18 cellular contexts compared by ENCODE assay signal in the genomic region with DNA sequence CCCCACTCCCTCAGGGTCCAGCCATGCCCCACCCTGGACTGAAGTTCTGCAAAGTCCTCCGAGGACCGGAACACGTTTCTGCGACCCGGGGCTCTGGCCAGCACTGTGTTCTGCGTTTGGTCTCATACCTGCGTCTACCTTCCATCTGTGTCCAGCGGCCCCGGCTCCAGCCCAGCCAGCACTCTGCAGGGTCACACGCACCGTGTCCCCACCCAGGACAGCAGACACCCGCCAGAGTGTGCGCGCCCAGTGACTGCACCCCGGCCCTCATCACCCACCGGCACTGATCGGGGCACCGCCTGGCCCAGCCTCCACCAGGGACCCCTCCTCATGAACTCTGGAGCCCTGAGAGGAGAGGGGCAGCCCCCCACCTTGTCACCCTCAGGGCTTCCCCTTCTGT. TPM values are rescaled to one million over a fixed set of nuclear protein-coding genes. Genes with fewer than 3 reads are reported as not detected.
DNase-seq lines count a peak whose midpoint lies in the region; ATAC-seq, FAIRE-seq and TF ChIP-seq lines count a peak whose summit lies in the region.
"Had no signal": no experiment of that assay in that cellular context is flagged by ENCODE, and none has a peak within 500 bp of the region (broad histone marks: within the 10 kb centered on the region; RNA-seq: fewer than 3 reads in every experiment).

No MANE protein-coding gene starts in this region.

- H3K36me3 ChIP-seq in IMR-90 (ENCODE audit: control insufficient read depth, insufficient read depth, low read length), result peaks cover 12% of the 10 kb centered on the region

- H3K36me3 Mint-ChIP-seq in effector memory CD8-positive, alpha-beta T cell (ENCODE audit: insufficient read depth), result peaks cover 20% of the 10 kb centered on the region
- peaks cover 18% of the 10 kb centered on the region for H3K36me3 Mint-ChIP-seq in stimulated activated memory B cell treated with anti-CD40 and anti-IgM and Interleukin-4, amounts not matched to agents 10 μg/mL and 1 μg/mL and 100 μg/mL, for 72 hours

- no peak overlapping the region for H3K4ac ChIP-seq in IMR-90 (ENCODE audit: low read depth, low read length)

- no peak overlapping the region for H3K9ac ChIP-seq in IMR-90 (ENCODE audit: low read depth, low read length)

- CTCF ChIA-PET in A549 (lab: Yijun Ruan, JAX), result no interaction called here
- CTCF ChIA-PET in IMR-90 (lab: Yijun Ruan, JAX), result no interaction called here

- TF ChIP-seq RAD21 in A549 (conservative IDR thresholded peaks at IDR 0.05 in 1 of 2, IDR thresholded peaks at IDR 0.05 in 1 of 2) (no peak), IMR-90 (IDR thresholded peaks at IDR 0.05; ENCODE audit: low read length) (no peak)

- POLR2A ChIA-PET in A549 (lab: Yijun Ruan, JAX), result no interaction called here
- POLR2A ChIA-PET in IMR-90 (lab: Charles Lee; ENCODE audit: unreplicated experiment), result no interaction called here

- no peak overlapping the region for H4K5ac ChIP-seq in IMR-90 (ENCODE audit: low read depth, low read length)

- FAIRE-seq in A549 (lab: Jason Lieb, UNC), result no peak
- FAIRE-seq in D721Med (lab: Jason Lieb, UNC), result no peak
- FAIRE-seq: HTR-8/SVneo had no signal

- no peak overlapping the region for H3K4me2 ChIP-seq in A549
- H3K4me2 ChIP-seq in IMR-90 (ENCODE audit: low read depth, low read length), result no peak overlapping the region
- H3K4me2 ChIP-seq: PC-9 had no signal

- H3K27me3 Mint-ChIP-seq in effector memory CD8-positive, alpha-beta T cell, result peaks cover 0 to 5% of the 10 kb centered on the region in 2 donors
- peaks cover 44% of the 10 kb centered on the region for H3K27me3 Mint-ChIP-seq in stimulated activated memory B cell treated with anti-CD40 and anti-IgM and Interleukin-4, amounts not matched to agents 10 μg/mL and 1 μg/mL and 100 μg/mL, for 72 hours

- intact Hi-C loops in IMR-90 (cut with micrococcal nuclease), result no loop called here

- 91% methylated on average over 16 of the region's 18 CpGs for WGBS in A549 (ENCODE audit: missing lambda C conversion rate)
- 88% methylated on average over 7 of the region's 18 CpGs; no CpG with 5 or more reads in 1 of the 2 experiments for WGBS in IMR-90 (ENCODE audit: extremely low coverage in 2 of 2, insufficient read length in 1 of 2), 2 experiments

- H2BK120ac ChIP-seq in IMR-90 (ENCODE audit: low read depth, low read length), result no peak overlapping the region

- H3K27ac Mint-ChIP-seq in effector memory CD8-positive, alpha-beta T cell, result no peak overlapping the region
- no peak overlapping the region for H3K27ac Mint-ChIP-seq in stimulated activated memory B cell treated with anti-CD40 and anti-IgM and Interleukin-4, amounts not matched to agents 10 μg/mL and 1 μg/mL and 100 μg/mL, for 72 hours

- H3K18ac ChIP-seq in IMR-90 (ENCODE audit: low read depth, low read length), result no peak overlapping the region

- H2AK5ac ChIP-seq in IMR-90 (ENCODE audit: low read depth, low read length), result no peak overlapping the region

- no peak overlapping the region for H3K23ac ChIP-seq in IMR-90 (ENCODE audit: low read depth, low read length)

- no peak overlapping the region for H2AFZ ChIP-seq in IMR-90 (replicated peaks; ENCODE audit: low read length, poor library complexity)
- H2AFZ ChIP-seq: PC-9 had no signal

- H3K79me1 ChIP-seq in IMR-90 (ENCODE audit: low read depth in 1 of 2, low read length in 2 of 2), result no peaks in the 10 kb centered on the region

- DNase-seq in A549 (ENCODE audit: low read depth in 1 of 2, low spot score in 1 of 2) (no peak), IMR-90 (no peak), left lobe of liver (ENCODE audit: low spot score) (no peak), omental fat pad (ENCODE audit: low spot score) (no peak), D721Med (ENCODE audit: insufficient read length, low spot score) (no peak)
- DNase-seq in effector memory CD8-positive, alpha-beta T cell, result no peak
- DNase-seq: AML-193, DMS79 treated with DMSO at 0.1 percent for 48 hours, HCEC 1CT, NCI-H1092 treated with DMSO at 0.1 percent for 48 hours, NCI-H146, NCI-H2029 treated with DMSO at 0.1 percent for 48 hours, NCI-H2171, NCI-H526, PC-9 had no signal

- H2BK20ac ChIP-seq in IMR-90 (ENCODE audit: low read depth, low read length), result no peak overlapping the region

- no peak overlapping the region for H2AK9ac ChIP-seq in IMR-90 (replicated peaks; ENCODE audit: low read depth, low read length, poor library complexity)

- H4K91ac ChIP-seq in IMR-90 (ENCODE audit: insufficient read depth, low read depth, low read length), result no peak overlapping the region

- ATAC-seq in A549 (peak; percentile 9 to 19; a peak in 3 of 6 replicates), IMR-90 (ENCODE audit: low read depth) (peak; percentile 22), left lobe of liver (peak; percentile 9), omental fat pad (ENCODE audit: low FRiP score) (peak; percentile 13)
- no peak for ATAC-seq in effector memory CD8-positive, alpha-beta T cell (replicated peaks)
- no peak for ATAC-seq in stimulated activated memory B cell treated with anti-CD40 and anti-IgM and Interleukin-4, amounts not matched to agents 10 μg/mL and 1 μg/mL and 100 μg/mL, for 72 hours

- H2BK5ac ChIP-seq in IMR-90 (ENCODE audit: low read depth, low read length, poor library complexity, severe bottlenecking), result no peak overlapping the region

- H4K8ac ChIP-seq in IMR-90 (ENCODE audit: low read depth in 2 of 2, low read length in 2 of 2), result no peak overlapping the region

- no peak overlapping the region for H2BK15ac ChIP-seq in IMR-90 (ENCODE audit: low read depth, low read length)

- H3K4me3 Mint-ChIP-seq in effector memory CD8-positive, alpha-beta T cell, result no peak overlapping the region
- H3K4me3 Mint-ChIP-seq in stimulated activated memory B cell treated with anti-CD40 and anti-IgM and Interleukin-4, amounts not matched to agents 10 μg/mL and 1 μg/mL and 100 μg/mL, for 72 hours, result no peak overlapping the region

- H3K4me3 ChIP-seq in A549 (no peak overlapping the region), IMR-90 (ENCODE audit: insufficient read depth, low read depth, low read length) (no peak overlapping the region)
- H3K4me3 ChIP-seq: PC-9 had no signal

- TF ChIP-seq POLR2A in A549 (IDR thresholded peaks at IDR 0.05; ENCODE audit: low read length) (no peak), IMR-90 (IDR thresholded peaks at IDR 0.05; ENCODE audit: low read depth, low read length) (no peak)

- no peaks in the 10 kb centered on the region for H3K9me1 ChIP-seq in IMR-90 (ENCODE audit: insufficient read depth, low read length)

- H3K9me3 Mint-ChIP-seq in effector memory CD8-positive, alpha-beta T cell, result no peaks in the 10 kb centered on the region
- no peaks in the 10 kb centered on the region for H3K9me3 Mint-ChIP-seq in stimulated activated memory B cell treated with anti-CD40 and anti-IgM and Interleukin-4, amounts not matched to agents 10 μg/mL and 1 μg/mL and 100 μg/mL, for 72 hours

- no peak overlapping the region for H3K56ac ChIP-seq in IMR-90 (ENCODE audit: extremely low read depth, insufficient read depth, low read length)

- H3K9me3 ChIP-seq in A549 (no peaks in the 10 kb centered on the region), IMR-90 (ENCODE audit: control insufficient read depth, insufficient read depth, low read length) (no peaks in the 10 kb centered on the region)

- no peak overlapping the region for H3K14ac ChIP-seq in IMR-90 (replicated peaks; ENCODE audit: low read depth, low read length)

- no peak for TF ChIP-seq EP300 in A549 (IDR thresholded peaks at IDR 0.05)

- TF ChIP-seq CTCF in A549 (IDR thresholded peaks at IDR 0.05) (no peak), IMR-90 (conservative IDR thresholded peaks at IDR 0.05; ENCODE audit: low read depth, low read length) (no peak), omental fat pad (IDR thresholded peaks at IDR 0.05) (no peak), D721Med (IDR thresholded peaks at IDR 0.05; ENCODE audit: insufficient read depth, missing control alignments) (no peak)

- no peaks in the 10 kb centered on the region for H3K4me1 ChIP-seq in A549
- no peaks in the 10 kb centered on the region for H3K4me1 ChIP-seq in IMR-90 (ENCODE audit: control insufficient read depth, insufficient read depth, low read length)

- no peak overlapping the region for H3K27ac ChIP-seq in A549
- H3K27ac ChIP-seq in IMR-90 (ENCODE audit: insufficient read depth, low read length), result no peak overlapping the region
- H3K27ac ChIP-seq: C4-2B, PC-9 had no signal

- peaks cover 0 to 5% of the 10 kb centered on the region in 2 donors for H3K4me1 Mint-ChIP-seq in effector memory CD8-positive, alpha-beta T cell (ENCODE audit: low read depth in 2 of 2)
- no peaks in the 10 kb centered on the region for H3K4me1 Mint-ChIP-seq in stimulated activated memory B cell treated with anti-CD40 and anti-IgM and Interleukin-4, amounts not matched to agents 10 μg/mL and 1 μg/mL and 100 μg/mL, for 72 hours

- H3K27me3 ChIP-seq in IMR-90 (ENCODE audit: control insufficient read depth, insufficient read depth, low read length), result no peaks in the 10 kb centered on the region

- no TSS peak for BruUV-seq in IMR-90 (replicated peaks; lab: Mats Ljungman, UMichigan)

- in situ Hi-C loops in IMR-90 (cut with MboI; ENCODE audit: low sequenced_read_pairs), result no loop called here

- no peaks in the 10 kb centered on the region for H4K20me1 ChIP-seq in IMR-90 (ENCODE audit: insufficient read depth, low read length)

- dilution Hi-C loops in IMR-90 (cut with HindIII; ENCODE audit: low sequenced_read_pairs, unreplicated experiment), result no loop called here

TF ChIP-seq in A549, 52 proteins besides CTCF, POLR2A, EP300 and RAD21 (continues in another document):
- TF ChIP-seq GATA3 (IDR thresholded peaks at IDR 0.05; ENCODE audit: borderline replicate concordance) (no peak), MYC (IDR thresholded peaks at IDR 0.05; ENCODE audit: borderline replicate concordance, low read length) (no peak), ZNF302 (CRISPR knock-in tag; IDR thresholded peaks at IDR 0.05) (no peak)

TF ChIP-seq in IMR-90, 13 proteins besides CTCF, POLR2A, EP300 and RAD21 (continues in another document):
- TF ChIP-seq CEBPB (IDR thresholded peaks at IDR 0.05; ENCODE audit: low read depth, low read length) (no peak), BHLHE40 (IDR thresholded peaks at IDR 0.05; ENCODE audit: low read depth, low read length) (no peak)

RNA-seq across cellular contexts. Expression of gene SLC29A4, which starts 20.3 kb away (rescaled TPM):
- 11.5 and 17.4 TPM in 2 replicates for polyA plus RNA-seq in A549 (2011; rRNA removed)
- 10.8 and 21.0 TPM in 2 replicates for polyA plus RNA-seq in A549 (2012; cell fraction: cytosol; rRNA removed)
- polyA plus RNA-seq in A549 (2012; cell fraction: nucleus; rRNA removed), result 25.8 and 36.3 TPM in 2 replicates
- polyA plus RNA-seq in A549 (2017; fragmentation: RNase III; extraction: RNeasy Plus Mini Kit Qiagen cat#74134 plus additional on column Dnase treatment), result 10.3 to 14.8 TPM (median 12.6 TPM) in 3 replicates
- polyA minus RNA-seq in A549 (2011; rRNA and poly(A)+ RNA removed), result 31.9 and 50.7 TPM in 2 replicates
- total RNA-seq in IMR-90 (2012; rRNA removed), result 2.3 and 2.5 TPM in 2 replicates
- 7.6 and 10.4 TPM in 2 replicates for polyA plus RNA-seq in IMR-90 (2012; rRNA removed)
- polyA plus RNA-seq in IMR-90 (2012; cell fraction: cytosol; rRNA removed), result 4.7 and 12.8 TPM in 2 replicates
- polyA plus RNA-seq in IMR-90 (2012; cell fraction: nucleus; rRNA removed; ENCODE audit: low replicate concordance), result 9.8 and 25.0 TPM in 2 replicates
- 2.9 TPM for total RNA-seq in left lobe of liver
- total RNA-seq in omental fat pad, result 10 to 100 TPM in 3 of 4 donors, 1 to 10 TPM in 1; 7.3 to 22.7 (median 13.3) TPM

Comparison
In these comparisons a context has a peak if more than half of its experiments do, and no peak if none do; other contexts are left out.
1. ATAC-seq: peak in A549 (2 of 2), IMR-90 (single experiment), left lobe of liver (single experiment) and omental fat pad (single experiment); none in effector memory CD8-positive, alpha-beta T cell (single experiment) and stimulated activated memory B cell treated with anti-CD40 and anti-IgM and Interleukin-4, amounts not matched to agents 10 μg/mL and 1 μg/mL and 100 μg/mL, for 72 hours (single experiment).